Comparison of ENCODE assay signal across 20 cellular contexts in the genomic region with DNA sequence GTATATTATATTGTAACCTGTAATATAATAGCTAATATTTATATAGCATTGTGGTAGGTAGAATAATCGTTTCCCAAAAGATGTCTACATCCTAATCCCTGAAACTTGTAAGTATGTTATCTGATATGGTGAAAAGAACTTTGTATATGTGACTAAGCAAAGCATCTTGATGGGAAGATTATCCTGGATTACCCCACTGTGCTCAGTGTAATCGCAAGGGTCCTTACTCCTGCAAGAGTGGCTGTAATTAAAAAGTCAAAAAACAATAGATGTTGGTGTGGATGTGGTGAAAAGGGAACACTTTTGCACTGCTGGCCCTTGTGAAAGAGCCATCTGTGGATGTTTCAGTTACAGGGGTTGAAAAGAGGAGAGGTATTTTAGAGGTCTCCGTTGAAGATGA.
DNase-seq lines count a peak whose midpoint lies in the region; ATAC-seq, FAIRE-seq and TF ChIP-seq lines count a peak whose summit lies in the region.
"Had no signal": no experiment of that assay in that cellular context is flagged by ENCODE, and none has a peak within 500 bp of the region (broad histone marks: within the 10 kb centered on the region; RNA-seq: fewer than 3 reads in every experiment).

No MANE protein-coding gene starts in this region.

- H3K9me3 Mint-ChIP-seq in chondrocyte (ENCODE audit: low read depth) = no peaks in the 10 kb centered on the region
- H3K9me3 Mint-ChIP-seq: CD4-positive, alpha-beta T cell had no signal

- ATAC-seq in Panc1 = no peak

- H3K36me3 ChIP-seq in Panc1 (ENCODE audit: control insufficient read depth, insufficient read depth, low read length) (no peaks in the 10 kb centered on the region), adrenal gland (replicated peaks in 1 of 2) (no peaks in the 10 kb centered on the region)

- no peaks in the 10 kb centered on the region for H3K9me3 ChIP-seq in Panc1 (ENCODE audit: control insufficient read depth, insufficient read depth, low read depth, low read length)
- no peaks in the 10 kb centered on the region for H3K9me3 ChIP-seq in adrenal gland (replicated peaks in 1 of 3)
- H3K9me3 ChIP-seq: Caco-2 had no signal

- no peak overlapping the region for H3K4me3 ChIP-seq in Panc1 (ENCODE audit: low read depth in 2 of 2, low read length in 2 of 2)
- no peak overlapping the region for H3K4me3 ChIP-seq in lower leg skin (ENCODE audit: low read depth, poor library complexity, severe bottlenecking)
- H3K4me3 ChIP-seq in adrenal gland = no peak overlapping the region
- H3K4me3 ChIP-seq: GM23248 had no signal

- peak overlapping the region; percentile 9; the same call in 1 of the 2 replicates for H3K27ac ChIP-seq in Panc1 (ENCODE audit: low read length)
- no peak overlapping the region for H3K27ac ChIP-seq in adrenal gland
- H3K27ac ChIP-seq: C4-2B, GM23248 had no signal

- H3K27me3 ChIP-seq in Panc1 (ENCODE audit: control insufficient read depth, insufficient read depth, low read length) (no peaks in the 10 kb centered on the region), adrenal gland (no peaks in the 10 kb centered on the region)

- no peak overlapping the region for H3K4me3 Mint-ChIP-seq in chondrocyte (ENCODE audit: unreplicated experiment)
- H3K4me3 Mint-ChIP-seq: CD4-positive, alpha-beta T cell had no signal

- no peak for TF ChIP-seq POLR2A in lower leg skin (IDR thresholded peaks at IDR 0.05)
- no peak for TF ChIP-seq POLR2A in adrenal gland (IDR thresholded peaks at IDR 0.05)

- no peaks in the 10 kb centered on the region for H3K36me3 Mint-ChIP-seq in chondrocyte (ENCODE audit: low read depth)

- 93 to 94% methylated on average over 3 of the region's 3 CpGs for WGBS in lower leg skin, 2 donors
- WGBS in adrenal gland, 4 donors = 88 to 90% (median 89%) methylated on average over 3 of the region's 3 CpGs

- H3K4me1 ChIP-seq in Panc1 (ENCODE audit: control insufficient read depth, insufficient read depth, low read length) = no peaks in the 10 kb centered on the region
- no peaks in the 10 kb centered on the region for H3K4me1 ChIP-seq in adrenal gland (replicated peaks in 1 of 2)
- H3K4me1 ChIP-seq: Caco-2 had no signal

- POLR2A ChIA-PET in Panc1 (lab: Charles Lee) = no interaction called here

- BruUV-seq in Panc1 (replicated peaks; lab: Mats Ljungman, UMichigan) = no TSS peak

- CTCF ChIA-PET in Panc1 (lab: Charles Lee) = no interaction called here

- in situ Hi-C loops in Panc1 (cut with HindIII; ENCODE audit: low pct_unique_long_range_greater_than_20kb, low sequenced_read_pairs) = no loop called here

- no peak for TF ChIP-seq CTCF in Panc1 (IDR thresholded peaks at IDR 0.05)
- no peak for TF ChIP-seq CTCF in chondrocyte (IDR thresholded peaks at IDR 0.05)
- no peak for TF ChIP-seq CTCF in lower leg skin (IDR thresholded peaks at IDR 0.05)
- no peak for TF ChIP-seq CTCF in adrenal gland (IDR thresholded peaks at IDR 0.05)

- DNase-seq in NCI-H524 treated with DMSO at 0.1 percent for 48 hours (lab: John Stamatoyannopoulos, UW) (peak; percentile 25), Panc1 (ENCODE audit: low read depth, low spot score) (no peak), chondrocyte (ENCODE audit: low spot score) (no peak), lower leg skin (ENCODE audit: low spot score in 2 of 2) (no peak), kidney glomerular epithelial cell (lab: John Stamatoyannopoulos, UW) (no peak), adrenal gland (no peak), frontal cortex (ENCODE audit: low spot score in 2 of 2) (no peak)
- DNase-seq: ACHN; Caco-2; CD4-positive, alpha-beta T cell; DMS153; DMS79; GDM1; GM23248; HCEC 1CT had no signal

- H3K27me3 Mint-ChIP-seq in chondrocyte (ENCODE audit: low read depth) = no peaks in the 10 kb centered on the region

- H3K4me1 Mint-ChIP-seq in chondrocyte (ENCODE audit: low read depth) = peaks cover 55% of the 10 kb centered on the region

- intact Hi-C loops in Panc1 (cut with micrococcal nuclease; ENCODE audit: unreplicated experiment) = no loop called here
- intact Hi-C loops in lower leg skin (cut with DNase I; ENCODE audit: low total_unique reads) = no loop called here
- intact Hi-C loops in adrenal gland (cut with DNase I) = no loop called here

- peak overlapping the region; percentile 60 for H3K27ac Mint-ChIP-seq in chondrocyte (ENCODE audit: unreplicated experiment)
- H3K27ac Mint-ChIP-seq: CD4-positive, alpha-beta T cell had no signal

- FAIRE-seq in frontal cortex (lab: Jason Lieb, UNC) = no peak
- FAIRE-seq: A204.1, GM12892, GM18507, H54 had no signal
